In genomic region chr15:71114887-71115566, GRCh38 we compare ENCODE assay signal across 8 cellular contexts. TPM values are rescaled to one million over a fixed set of nuclear protein-coding genes. Genes with fewer than 3 reads are reported as not detected.
DNase-seq lines count a peak whose midpoint lies in the region; ATAC-seq and TF ChIP-seq lines count a peak whose summit lies in the region.

TSS of gene THSD4 (plus strand) at chr15:71115471.

- H3K27me3 ChIP-seq in A673 (replicated peaks; ENCODE audit: insufficient read depth, low read depth, low read length, poor library complexity) (peaks cover 8% of the 10 kb centered on the region), neural cell (ENCODE audit: insufficient read depth, low read depth, low read length) (peaks cover 18% of the 10 kb centered on the region), testis (no peaks in the 10 kb centered on the region)

- CTCF ChIA-PET in A673 (lab: Charles Lee) = interaction anchor here (1.0 kb wide), 2 partner anchors 21 to 325 kb away, joined by 4 to 8 read pairs; no protein-coding TSS in a partner anchor

- H3K4me3 Mint-ChIP-seq in activated T-helper 1 cell treated with anti-CD3 and anti-CD28 coated beads, Interleukin-12 subunit alpha, Interleukin-12 subunit beta, Interleukin-2, Interleukin-4 antibody, amounts not matched to agents 30 ng/mL and 10 ng/mL and 1 ng/mL, durations not matched to agents 14 hours and 24 hours and 36 hours = peak within 1 kb of the TSS; percentile 81

- H3K4me2 ChIP-seq in neural cell (ENCODE audit: low read length) = peak within 1 kb of the TSS; percentile 25

- intact Hi-C loops in A673 (cut with micrococcal nuclease; ENCODE audit: unreplicated experiment) = loop anchor here (2.0 kb wide), 1 partner anchor 326 kb away; no protein-coding TSS in a partner anchor
- intact Hi-C loops in activated T-helper 1 cell treated with anti-CD3 and anti-CD28 coated beads, Interleukin-12 subunit alpha, Interleukin-12 subunit beta, Interleukin-2, Interleukin-4 antibody, amounts not matched to agents 30 ng/mL and 10 ng/mL and 1 ng/mL, durations not matched to agents 14 hours and 24 hours and 36 hours (cut with micrococcal nuclease) = no loop called here
- intact Hi-C loops in testis (cut with DNase I; ENCODE audit: low total_unique reads) = loop anchor here (10.0 kb wide), 1 partner anchor 330 kb away; no protein-coding TSS in a partner anchor

- no TSS peak for BruUV-seq in A673 (replicated peaks; lab: Mats Ljungman, UMichigan)

- peaks cover 6% of the 10 kb centered on the region for H3K4me1 Mint-ChIP-seq in activated T-helper 1 cell treated with anti-CD3 and anti-CD28 coated beads, Interleukin-12 subunit alpha, Interleukin-12 subunit beta, Interleukin-2, Interleukin-4 antibody, amounts not matched to agents 30 ng/mL and 10 ng/mL and 1 ng/mL, durations not matched to agents 14 hours and 24 hours and 36 hours (ENCODE audit: low read depth)

- TF ChIP-seq CTCF in A673 (conservative IDR thresholded peaks at IDR 0.05; ENCODE audit: low read depth, low read length) (peak; percentile 96), fibroblast of pulmonary artery (IDR thresholded peaks at IDR 0.05; ENCODE audit: low read length, missing control alignments) (peak; percentile 83), neural cell (IDR thresholded peaks at IDR 0.05; ENCODE audit: poor library complexity, severe bottlenecking) (peak; percentile 95), testis (IDR thresholded peaks at IDR 0.05) (peak; percentile 93 to 98 (median 96))

- TF ChIP-seq RAD21 in neural cell (conservative IDR thresholded peaks at IDR 0.05) = peak; percentile 79

- ATAC-seq in GM18867 (IDR thresholded peaks at IDR 0.05; ENCODE audit: unreplicated experiment) = peak; percentile 73
- ATAC-seq in HG03280 (IDR thresholded peaks at IDR 0.05; ENCODE audit: unreplicated experiment) = peak; percentile 69

- H3K36me3 ChIP-seq in A673 (ENCODE audit: insufficient read depth, low read length, poor library complexity, severe bottlenecking) = no peaks in the 10 kb centered on the region
- H3K36me3 ChIP-seq in neural cell (ENCODE audit: insufficient read depth, low read length) = no peaks in the 10 kb centered on the region
- no peaks in the 10 kb centered on the region for H3K36me3 ChIP-seq in testis (ENCODE audit: low read depth, missing control alignments)

- no peaks in the 10 kb centered on the region for H3K9me2 ChIP-seq in neural cell (ENCODE audit: insufficient read depth, low read length)

- H3F3A ChIP-seq in neural cell (ENCODE audit: insufficient read depth, low read length, poor library complexity, severe bottlenecking) = no peaks in the 10 kb centered on the region

- DNase-seq in A673 (ENCODE audit: low spot score) = peak; percentile 75
- DNase-seq in NOMO-1 treated with dmso at 0.1 percent for 144 hours (lab: John Stamatoyannopoulos, UW; ENCODE audit: unreplicated experiment) = peak; percentile 41
- peak; percentile 44 for DNase-seq in activated T-helper 1 cell treated with anti-CD3 and anti-CD28 coated beads, Interleukin-12 subunit alpha, Interleukin-12 subunit beta, Interleukin-2, Interleukin-4 antibody, amounts not matched to agents 30 ng/mL and 10 ng/mL and 1 ng/mL, durations not matched to agents 14 hours and 24 hours and 36 hours (ENCODE audit: low spot score)
- peak; percentile 76 for DNase-seq in fibroblast of pulmonary artery (ENCODE audit: low read depth)
- peak; percentile 83 for DNase-seq in testis

- TF ChIP-seq EP300 in neural cell (conservative IDR thresholded peaks at IDR 0.05; ENCODE audit: poor library complexity, severe bottlenecking) = peak; percentile 22

- peak within 1 kb of the TSS; percentile 52 for H3K4me3 ChIP-seq in A673 (ENCODE audit: low read depth, low read length, poor library complexity, severe bottlenecking)
- H3K4me3 ChIP-seq in fibroblast of pulmonary artery (replicated peaks; ENCODE audit: low read depth, low read length) = peak within 1 kb of the TSS; percentile 66
- peak within 1 kb of the TSS; percentile 70 for H3K4me3 ChIP-seq in neural cell (ENCODE audit: low read length)
- peak within 1 kb of the TSS; percentile 57 to 81 for H3K4me3 ChIP-seq in testis

- peaks cover 42% of the 10 kb centered on the region for H3K27me3 Mint-ChIP-seq in activated T-helper 1 cell treated with anti-CD3 and anti-CD28 coated beads, Interleukin-12 subunit alpha, Interleukin-12 subunit beta, Interleukin-2, Interleukin-4 antibody, amounts not matched to agents 30 ng/mL and 10 ng/mL and 1 ng/mL, durations not matched to agents 14 hours and 24 hours and 36 hours (ENCODE audit: insufficient read depth)

- H3K9me3 Mint-ChIP-seq in activated T-helper 1 cell treated with anti-CD3 and anti-CD28 coated beads, Interleukin-12 subunit alpha, Interleukin-12 subunit beta, Interleukin-2, Interleukin-4 antibody, amounts not matched to agents 30 ng/mL and 10 ng/mL and 1 ng/mL, durations not matched to agents 14 hours and 24 hours and 36 hours = no peaks in the 10 kb centered on the region

- H3K27ac ChIP-seq in A673 (ENCODE audit: low read depth, low read length, poor library complexity, severe bottlenecking) (no peak within 1 kb of the TSS), neural cell (ENCODE audit: low read length) (no peak within 1 kb of the TSS), testis (peak within 1 kb of the TSS; percentile 26 to 76)

- H2AFZ ChIP-seq in neural cell (ENCODE audit: low read depth, low read length) = no peak within 1 kb of the TSS

- POLR2A ChIA-PET in A673 (lab: Charles Lee; ENCODE audit: low non-redundant PET) = no interaction called here

- no peak within 1 kb of the TSS for H3K27ac Mint-ChIP-seq in activated T-helper 1 cell treated with anti-CD3 and anti-CD28 coated beads, Interleukin-12 subunit alpha, Interleukin-12 subunit beta, Interleukin-2, Interleukin-4 antibody, amounts not matched to agents 30 ng/mL and 10 ng/mL and 1 ng/mL, durations not matched to agents 14 hours and 24 hours and 36 hours

- H3K9me3 ChIP-seq in A673 (ENCODE audit: low read depth, low read length, poor library complexity, severe bottlenecking) (no peaks in the 10 kb centered on the region), neural cell (ENCODE audit: low read length) (no peaks in the 10 kb centered on the region), testis (no peaks in the 10 kb centered on the region)

- no peaks in the 10 kb centered on the region for H3K79me2 ChIP-seq in neural cell (replicated peaks; ENCODE audit: insufficient read depth, low read length)

- TF ChIP-seq POLR2A in testis (IDR thresholded peaks at IDR 0.05) = no peak

- H3K36me3 Mint-ChIP-seq in activated T-helper 1 cell treated with anti-CD3 and anti-CD28 coated beads, Interleukin-12 subunit alpha, Interleukin-12 subunit beta, Interleukin-2, Interleukin-4 antibody, amounts not matched to agents 30 ng/mL and 10 ng/mL and 1 ng/mL, durations not matched to agents 14 hours and 24 hours and 36 hours (ENCODE audit: low read depth) = no peaks in the 10 kb centered on the region

- H3K4me1 ChIP-seq in A673 (ENCODE audit: insufficient read depth, low read length, poor library complexity, severe bottlenecking) = peaks cover 4% of the 10 kb centered on the region
- peaks cover 8% of the 10 kb centered on the region for H3K4me1 ChIP-seq in testis

- 35 to 45% methylated on average over 20 to 22 of the region's 52 CpGs for WGBS in testis, 2 donors

- no peaks in the 10 kb centered on the region for H4K20me1 ChIP-seq in neural cell (ENCODE audit: insufficient read depth)

- H3K9ac ChIP-seq in neural cell (ENCODE audit: low read length) = peak within 1 kb of the TSS; percentile 31

TF ChIP-seq in neural cell, 6 proteins besides CTCF, POLR2A, EP300 and RAD21:
- TF ChIP-seq MXI1 (conservative IDR thresholded peaks at IDR 0.05; ENCODE audit: poor library complexity, severe bottlenecking) = no peak
- TF ChIP-seq SMC3 (conservative IDR thresholded peaks at IDR 0.05; ENCODE audit: poor library complexity) = peak; percentile 93
- no peak for TF ChIP-seq POLR2AphosphoS5 (IDR thresholded peaks at IDR 0.05)
- no peak for TF ChIP-seq TAF1 (IDR thresholded peaks at IDR 0.05; ENCODE audit: low read depth)

RNA-seq across cellular contexts. Expression of gene THSD4, which starts in this region (rescaled TPM):
- 2.4 and 3.5 TPM in 2 replicates for total RNA-seq in A673 (2021)
- total RNA-seq in activated T-helper 1 cell treated with anti-CD3 and anti-CD28 coated beads, Interleukin-12 subunit alpha, Interleukin-12 subunit beta, Interleukin-2, Interleukin-4 antibody, amounts not matched to agents 30 ng/mL and 10 ng/mL and 1 ng/mL, durations not matched to agents 14 hours and 24 hours and 36 hours = not detected in 2 replicates
- polyA plus RNA-seq in neural cell = 0.46 and 1.3 TPM in 2 replicates
- polyA minus RNA-seq in neural cell = 1.9 and 3.4 TPM in 2 replicates
- total RNA-seq in testis = 10 to 100 TPM; 18.2 to 21.5 TPM
- 14.3 TPM for polyA plus RNA-seq in testis (ENCODE audit: insufficient read depth, low read depth, low replicate concordance)

Comparison
In these comparisons a context has a peak if more than half of its experiments do, and no peak if none do; other contexts are left out.
1. Peak in DNase-seq in activated T-helper 1 cell treated with anti-CD3 and anti-CD28 coated beads, Interleukin-12 subunit alpha, Interleukin-12 subunit beta, Interleukin-2, Interleukin-4 antibody, amounts not matched to agents 30 ng/mL and 10 ng/mL and 1 ng/mL, durations not matched to agents 14 hours and 24 hours and 36 hours; RNA of the gene not detected or under 1 TPM.
2. H3K27ac ChIP-seq: peak in testis (2 of 2); none in A673 (single experiment) and neural cell (single experiment).
3. Peak in every context shown above with its lines, with median percentiles within 50 percentile points of each other: DNase-seq, H3K4me3 ChIP-seq and CTCF ChIP-seq.